Comparison of ENCODE assay signal across 9 cellular contexts in the genomic region with DNA sequence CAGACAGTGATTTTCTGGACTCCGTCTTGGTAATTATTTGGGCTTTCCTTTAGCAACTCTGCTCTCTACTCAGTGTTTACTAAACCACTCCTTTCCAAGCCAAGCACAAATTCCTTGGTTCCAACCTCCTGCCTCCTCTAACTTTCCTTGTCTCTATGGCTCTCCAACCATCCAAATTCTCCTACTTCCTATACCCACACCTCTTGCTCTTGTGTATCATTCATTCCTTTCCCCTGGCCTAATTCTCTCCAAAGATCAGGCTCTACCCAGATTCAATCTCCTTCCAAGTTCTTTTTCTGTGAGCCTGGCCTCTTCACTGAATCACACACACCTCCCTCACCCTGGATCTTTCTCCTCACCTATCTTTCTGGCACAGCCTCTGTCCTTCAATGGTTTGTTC. TPM values are rescaled to one million over a fixed set of nuclear protein-coding genes. Genes with fewer than 3 reads are reported as not detected.
DNase-seq lines count a peak whose midpoint lies in the region; ATAC-seq and TF ChIP-seq lines count a peak whose summit lies in the region.
"Had no signal": no experiment of that assay in that cellular context is flagged by ENCODE, and none has a peak within 500 bp of the region (broad histone marks: within the 10 kb centered on the region; RNA-seq: fewer than 3 reads in every experiment).

No MANE protein-coding gene starts in this region.

- no TSS peak for BruUV-seq in A673 (replicated peaks; lab: Mats Ljungman, UMichigan)

- peak overlapping the region; percentile 88 to 96 for H3K27ac Mint-ChIP-seq in activated naive CD4-positive, alpha-beta T cell treated with anti-CD3 and anti-CD28 coated beads, Interleukin-2, amount 50 U/mL, for 72 hours

- DNase-seq in A673 (ENCODE audit: low spot score) (no peak), HAP-1 (ENCODE audit: low spot score in 2 of 2) (no peak), mesendoderm (no peak), RKO (ENCODE audit: low spot score) (no peak)
- no peak for DNase-seq in activated naive CD4-positive, alpha-beta T cell treated with anti-CD3 and anti-CD28 coated beads, Interleukin-2, amount 50 U/mL, for 72 hours (ENCODE audit: low spot score in 2 of 2)
- no peak for DNase-seq in stimulated activated CD4-positive, alpha-beta T cell treated with anti-CD3 and anti-CD28 coated beads, Interleukin-4, amount 100 ng/mL, for 24 hours
- no peak for DNase-seq in stimulated activated CD4-positive, alpha-beta T cell treated with anti-CD3 and anti-CD28 coated beads, Interleukin-15, amount 100 ng/mL, for 24 hours
- DNase-seq: islet precursor cell had no signal

- no peak overlapping the region for H2AK5ac ChIP-seq in mesendoderm (ENCODE audit: low read length)

- POLR2A ChIA-PET in A673 (lab: Charles Lee; ENCODE audit: low non-redundant PET), result no interaction called here

- CTCF ChIA-PET in A673 (lab: Charles Lee), result no interaction called here

- peaks cover 11% of the 10 kb centered on the region for H3K79me1 ChIP-seq in mesendoderm (ENCODE audit: low read length)

- H2BK5ac ChIP-seq in mesendoderm (ENCODE audit: low read length), result no peak overlapping the region

- no peak overlapping the region for H4K8ac ChIP-seq in mesendoderm (ENCODE audit: low read depth, low read length)

- no peak overlapping the region for H2BK15ac ChIP-seq in mesendoderm (replicated peaks; ENCODE audit: low read depth)

- no peak overlapping the region for H3K23ac ChIP-seq in mesendoderm (ENCODE audit: low read length)

- H3K36me3 ChIP-seq in A673 (ENCODE audit: insufficient read depth, low read length, poor library complexity, severe bottlenecking) (peaks cover 33% of the 10 kb centered on the region), HAP-1 (replicated peaks) (peaks cover 33% of the 10 kb centered on the region), mesendoderm (ENCODE audit: control insufficient read depth, insufficient read depth, low read length) (peaks cover 7% of the 10 kb centered on the region)

- no peak overlapping the region for H4K5ac ChIP-seq in mesendoderm (ENCODE audit: low read length)

- peak overlapping the region; percentile 62 for H3K56ac ChIP-seq in mesendoderm (ENCODE audit: low read length)

- H3K9me3 Mint-ChIP-seq in activated naive CD4-positive, alpha-beta T cell treated with anti-CD3 and anti-CD28 coated beads, Interleukin-2, amount 50 U/mL, for 72 hours, result no peaks in the 10 kb centered on the region

- WGBS in mesendoderm (ENCODE audit: extremely low coverage, insufficient coverage, low lambda C conversion rate), result no CpG with 5 or more reads among the region's 1 CpG

- no peak overlapping the region for H2BK120ac ChIP-seq in mesendoderm (ENCODE audit: low read depth, low read length)

- TF ChIP-seq CTCF in A673 (conservative IDR thresholded peaks at IDR 0.05; ENCODE audit: low read depth, low read length), result no peak

- H3K27ac ChIP-seq in A673 (ENCODE audit: low read depth, low read length, poor library complexity, severe bottlenecking), result peak overlapping the region; percentile 30
- H3K27ac ChIP-seq in mesendoderm (ENCODE audit: low read depth, low read length), result no peak overlapping the region

- no peaks in the 10 kb centered on the region for H3K36me3 Mint-ChIP-seq in activated naive CD4-positive, alpha-beta T cell treated with anti-CD3 and anti-CD28 coated beads, Interleukin-2, amount 50 U/mL, for 72 hours

- no peak overlapping the region for H3K18ac ChIP-seq in mesendoderm (ENCODE audit: low read length)

- peaks cover 19% of the 10 kb centered on the region for H3K4me1 ChIP-seq in A673 (ENCODE audit: insufficient read depth, low read length, poor library complexity, severe bottlenecking)
- peaks cover 10% of the 10 kb centered on the region for H3K4me1 ChIP-seq in HAP-1
- no peaks in the 10 kb centered on the region for H3K4me1 ChIP-seq in mesendoderm (ENCODE audit: control insufficient read depth, low read depth, low read length)

- H3K4me2 ChIP-seq in mesendoderm (ENCODE audit: low read length), result no peak overlapping the region

- H3K9me3 ChIP-seq in A673 (ENCODE audit: low read depth, low read length, poor library complexity, severe bottlenecking) (no peaks in the 10 kb centered on the region), HAP-1 (no peaks in the 10 kb centered on the region)

- intact Hi-C loops in A673 (cut with micrococcal nuclease; ENCODE audit: unreplicated experiment), result no loop called here

- in situ Hi-C loops in HAP-1 (cut with MboI; ENCODE audit: low sequenced_read_pairs), result no loop called here

- no peak overlapping the region for H3K4ac ChIP-seq in mesendoderm (ENCODE audit: low read depth, low read length)

- H3K4me3 ChIP-seq in A673 (ENCODE audit: low read depth, low read length, poor library complexity, severe bottlenecking) (peak overlapping the region; percentile 92), HAP-1 (peak overlapping the region; percentile 89), mesendoderm (ENCODE audit: low read length) (no peak overlapping the region)

- ATAC-seq in activated naive CD4-positive, alpha-beta T cell treated with anti-CD3 and anti-CD28 coated beads, Interleukin-2, amount 50 U/mL, for 72 hours, result no peak
- no peak for ATAC-seq in GM18867 (IDR thresholded peaks at IDR 0.05; ENCODE audit: unreplicated experiment)

- no peaks in the 10 kb centered on the region for H3K27me3 ChIP-seq in A673 (replicated peaks; ENCODE audit: insufficient read depth, low read depth, low read length, poor library complexity)
- H3K27me3 ChIP-seq in HAP-1 (ENCODE audit: low read depth), result no peaks in the 10 kb centered on the region
- no peaks in the 10 kb centered on the region for H3K27me3 ChIP-seq in mesendoderm (ENCODE audit: insufficient read depth, low read length, poor library complexity)

- H3K79me2 ChIP-seq in mesendoderm (ENCODE audit: control insufficient read depth, insufficient read depth, low read length), result peaks cover 13% of the 10 kb centered on the region

- peak overlapping the region; percentile 26 for H3K9ac ChIP-seq in mesendoderm (ENCODE audit: low read length)

RNA-seq across cellular contexts. Expression of a gene that starts 1.1 kb away (rescaled TPM):
- total RNA-seq in A673 (2021), result 81.7 and 99.5 TPM in 2 replicates
- 10 to 100 TPM; 24.8 to 32.7 TPM for total RNA-seq in activated naive CD4-positive, alpha-beta T cell treated with anti-CD3 and anti-CD28 coated beads, Interleukin-2, amount 50 U/mL, for 72 hours
- 13.0 TPM for polyA plus RNA-seq in mesendoderm (2013, experiment 1 of 2)
- polyA plus RNA-seq in mesendoderm (2013, experiment 2 of 2), result 14.2 TPM

RNA-seq across cellular contexts. Expression of a gene that starts 8.3 kb away (rescaled TPM):
- total RNA-seq in A673 (2021), result 1.1 TPM in 2 replicates
- 100 to 1,000 TPM; 400 to 610 TPM for total RNA-seq in activated naive CD4-positive, alpha-beta T cell treated with anti-CD3 and anti-CD28 coated beads, Interleukin-2, amount 50 U/mL, for 72 hours
- polyA plus RNA-seq in mesendoderm (2013, experiment 1 of 2), result 21.2 TPM
- polyA plus RNA-seq in mesendoderm (2013, experiment 2 of 2), result 18.4 TPM

RNA-seq across cellular contexts. Expression of a gene that starts 12.8 kb away (rescaled TPM):
- total RNA-seq in A673 (2021), result 116 and 133 TPM in 2 replicates
- total RNA-seq in activated naive CD4-positive, alpha-beta T cell treated with anti-CD3 and anti-CD28 coated beads, Interleukin-2, amount 50 U/mL, for 72 hours, result 10 to 100 TPM; 36.3 to 48.6 TPM
- 58.1 TPM for polyA plus RNA-seq in mesendoderm (2013, experiment 1 of 2)
- 57.8 TPM for polyA plus RNA-seq in mesendoderm (2013, experiment 2 of 2)

RNA-seq across cellular contexts. Expression of a gene that starts 20.6 kb away (rescaled TPM):
- total RNA-seq in A673 (2021), result 1,112 and 1,128 TPM in 2 replicates
- 100 to 1,000 TPM; 493 to 836 TPM for total RNA-seq in activated naive CD4-positive, alpha-beta T cell treated with anti-CD3 and anti-CD28 coated beads, Interleukin-2, amount 50 U/mL, for 72 hours
- 1,299 TPM for polyA plus RNA-seq in mesendoderm (2013, experiment 1 of 2)
- polyA plus RNA-seq in mesendoderm (2013, experiment 2 of 2), result 1,284 TPM

RNA-seq across cellular contexts. Expression of a gene that starts 24.0 kb away (rescaled TPM):
- 3.8 TPM in 2 replicates for total RNA-seq in A673 (2021)
- 10 to 100 TPM in 1 of 2 donors, 1 to 10 TPM in 1; 3.6 to 10.1 TPM for total RNA-seq in activated naive CD4-positive, alpha-beta T cell treated with anti-CD3 and anti-CD28 coated beads, Interleukin-2, amount 50 U/mL, for 72 hours
- polyA plus RNA-seq in mesendoderm (2013, experiment 1 of 2), result 4.5 TPM
- 4.6 TPM for polyA plus RNA-seq in mesendoderm (2013, experiment 2 of 2)

Comparison
In these comparisons a context has a peak if more than half of its experiments do, and no peak if none do; other contexts are left out.
1. RNA of a gene that starts 8.3 kb away (total RNA-seq): 400 to 610 TPM in activated naive CD4-positive, alpha-beta T cell treated with anti-CD3 and anti-CD28 coated beads, Interleukin-2, amount 50 U/mL, for 72 hours; 1.1 TPM in A673; every median in the first group is over 100 times any median in the second.